15 cellular contexts compared by ENCODE assay signal in genomic region chr11:119701591-119702260, GRCh38. TPM values are rescaled to one million over a fixed set of nuclear protein-coding genes. Genes with fewer than 3 reads are reported as not detected.
DNase-seq lines count a peak whose midpoint lies in the region; TF ChIP-seq lines count a peak whose summit lies in the region.
"Had no signal": no experiment of that assay in that cellular context is flagged by ENCODE, and none has a peak within 500 bp of the region (broad histone marks: within the 10 kb centered on the region; RNA-seq: fewer than 3 reads in every experiment).

No MANE protein-coding gene starts in this region.

- dilution Hi-C loops in mammary epithelial cell (cut with HindIII; ENCODE audit: low sequenced_read_pairs): loop anchor here (25.0 kb wide), 1 partner anchor 589 kb away; the partner anchor contains the start of genes C2CD2L, DPAGT1 and HINFP

- no peaks in the 10 kb centered on the region for H3K36me3 ChIP-seq in mammary epithelial cell (ENCODE audit: insufficient read depth, low read length)
- no peaks in the 10 kb centered on the region for H3K36me3 ChIP-seq in mesodermal cell (ENCODE audit: control insufficient read depth, insufficient read depth, low read length)
- H3K36me3 ChIP-seq in urinary bladder (ENCODE audit: insufficient read depth): no peaks in the 10 kb centered on the region
- no peaks in the 10 kb centered on the region for H3K36me3 ChIP-seq in uterus

- H3K4me3 ChIP-seq in mammary epithelial cell (replicated peaks in 1 of 3; ENCODE audit: insufficient read depth in 1 of 3, low read depth in 2 of 3, low read length in 3 of 3) (no peak overlapping the region), mesodermal cell (ENCODE audit: extremely low read depth, insufficient read depth, low read length, poor library complexity, severe bottlenecking) (no peak overlapping the region), urinary bladder (ENCODE audit: low read depth, low read length) (no peak overlapping the region), uterus (no peak overlapping the region)
- H3K4me3 ChIP-seq: A549 had no signal

- TF ChIP-seq CTCF in mammary epithelial cell (conservative IDR thresholded peaks at IDR 0.05 in 1 of 2, IDR thresholded peaks at IDR 0.05 in 1 of 2; ENCODE audit: extremely low read depth in 1 of 2, insufficient read depth in 1 of 2, low read depth in 1 of 2, low read length in 2 of 2) (no peak), GM13976 (IDR thresholded peaks at IDR 0.05; ENCODE audit: borderline replicate concordance, control extremely low read depth, extremely low read depth, insufficient read depth, missing control alignments) (no peak), uterus (IDR thresholded peaks at IDR 0.05) (no peak)

- no peaks in the 10 kb centered on the region for H3K27me3 ChIP-seq in mammary epithelial cell (ENCODE audit: insufficient read depth, low read length)
- no peaks in the 10 kb centered on the region for H3K27me3 ChIP-seq in uterus

- H3K4me1 ChIP-seq in mammary epithelial cell (ENCODE audit: insufficient read depth, low read length): peaks cover 66% of the 10 kb centered on the region
- H3K4me1 ChIP-seq in mesodermal cell (ENCODE audit: control insufficient read depth, insufficient read depth, low read length, poor library complexity, severe bottlenecking): peaks cover 18% of the 10 kb centered on the region
- H3K4me1 ChIP-seq in urinary bladder (ENCODE audit: insufficient read depth): no peaks in the 10 kb centered on the region
- H3K4me1 ChIP-seq in uterus: no peaks in the 10 kb centered on the region

- intact Hi-C loops in mammary epithelial cell (cut with micrococcal nuclease) (no loop called here), uterus (cut with DNase I; ENCODE audit: low total_unique reads) (no loop called here)

- no peak overlapping the region for H3K9ac ChIP-seq in mammary epithelial cell (ENCODE audit: insufficient read depth, low read length)

- in situ Hi-C loops in mammary epithelial cell (cut with MboI; ENCODE audit: low sequenced_read_pairs in 2 of 2) (no loop called here), GM13976 (cut with MboI; ENCODE audit: low sequenced_read_pairs, unreplicated experiment) (no loop called here)

- peaks cover 94% of the 10 kb centered on the region for H3K79me2 ChIP-seq in mammary epithelial cell (ENCODE audit: insufficient read depth, low read length)

- H3K27ac ChIP-seq in mammary epithelial cell (ENCODE audit: insufficient read depth, low read depth, low read length) (peak overlapping the region; percentile 45), mesodermal cell (ENCODE audit: low read depth, low read length, severe bottlenecking) (peak overlapping the region; percentile 45), urinary bladder (ENCODE audit: low read depth) (peak overlapping the region; percentile 56), uterus (no peak overlapping the region)
- H3K27ac ChIP-seq: A549 had no signal

- no peaks in the 10 kb centered on the region for H3K9me3 ChIP-seq in mammary epithelial cell (replicated peaks; ENCODE audit: insufficient read depth, low read length)
- H3K9me3 ChIP-seq in mesodermal cell (ENCODE audit: control insufficient read depth, low read length): no peaks in the 10 kb centered on the region
- no peaks in the 10 kb centered on the region for H3K9me3 ChIP-seq in uterus
- H3K9me3 ChIP-seq: A549 had no signal

- CTCF ChIA-PET in mammary epithelial cell (lab: Charles Lee; ENCODE audit: low non-redundant PET): no interaction called here

- WGBS in mammary epithelial cell (ENCODE audit: low coverage, missing lambda C conversion rate): 23% methylated on average over 10 of the region's 10 CpGs
- 69 to 76% methylated on average over 4 to 6 of the region's 10 CpGs for whole genome bisulfite sequencing in mesodermal cell (ENCODE audit: insufficient coverage in 2 of 2), 2 experiments
- 76% methylated on average over 10 of the region's 10 CpGs for WGBS in urinary bladder

- no TSS peak for BruUV-seq in mammary epithelial cell (replicated peaks; lab: Mats Ljungman, UMichigan)

- H4K20me1 ChIP-seq in mammary epithelial cell (ENCODE audit: insufficient read depth, low read length): no peaks in the 10 kb centered on the region

- H2AFZ ChIP-seq in mammary epithelial cell (ENCODE audit: low read depth, low read length): no peak overlapping the region

- DNase-seq in NCI-H2227 (lab: John Stamatoyannopoulos, UW; ENCODE audit: unreplicated experiment): peak; percentile 50
- DNase-seq in NCI-H2227 treated with DMSO at 0.1 percent for 48 hours (lab: John Stamatoyannopoulos, UW): no peak
- DNase-seq in mammary epithelial cell: no peak
- no peak for DNase-seq in GM13976 (ENCODE audit: low spot score)
- DNase-seq in uterus: no peak
- no peak for DNase-seq in stimulated activated naive CD4-positive, alpha-beta T cell (lab: John Stamatoyannopoulos, UW)
- DNase-seq: activated T-cell treated with anti-CD3 and anti-CD28 coated beads for 4 hours; CD8-positive, alpha-beta T cell; KBM-7; NCI-H1417 treated with DMSO at 0.1 percent for 48 hours; NCI-H510A treated with DMSO at 0.1 percent for 48 hours; stimulated activated naive CD4-positive, alpha-beta T cell treated with Interleukin-2 at 50 U/mL for 16 hours had no signal

- H3K4me2 ChIP-seq in mammary epithelial cell (ENCODE audit: insufficient read depth, low read depth, low read length): peak overlapping the region; percentile 1
- H3K4me2 ChIP-seq: A549 had no signal

- TF ChIP-seq POLR2A in uterus (IDR thresholded peaks at IDR 0.05): no peak

RNA-seq across cellular contexts. Expression of gene NECTIN1, which starts 27.3 kb away (rescaled TPM):
- total RNA-seq in mammary epithelial cell (100 to 1,000 TPM in 1 of 2 donors, 10 to 100 TPM in 1; 60.8 to 162 TPM), urinary bladder (18.1 TPM), uterus (10 to 100 TPM in 1 of 4 donors, 1 to 10 TPM in 2, not detected in 1; 1.3 to 10.6 (median 9.2) TPM)
- polyA plus RNA-seq in mammary epithelial cell (103 TPM), urinary bladder (17.6 TPM)
- 278 TPM for polyA minus RNA-seq in mammary epithelial cell
- polyA plus RNA-seq in mesodermal cell (2013, experiment 1 of 2): 18.7 TPM
- polyA plus RNA-seq in mesodermal cell (2013, experiment 2 of 2): 16.0 TPM

Comparison
In these comparisons a context has a peak if more than half of its experiments do, and no peak if none do; other contexts are left out.
1. H3K27ac ChIP-seq: peak in mammary epithelial cell (single experiment), mesodermal cell (single experiment) and urinary bladder (single experiment); none in uterus (0 of 2).